In the genomic region with DNA sequence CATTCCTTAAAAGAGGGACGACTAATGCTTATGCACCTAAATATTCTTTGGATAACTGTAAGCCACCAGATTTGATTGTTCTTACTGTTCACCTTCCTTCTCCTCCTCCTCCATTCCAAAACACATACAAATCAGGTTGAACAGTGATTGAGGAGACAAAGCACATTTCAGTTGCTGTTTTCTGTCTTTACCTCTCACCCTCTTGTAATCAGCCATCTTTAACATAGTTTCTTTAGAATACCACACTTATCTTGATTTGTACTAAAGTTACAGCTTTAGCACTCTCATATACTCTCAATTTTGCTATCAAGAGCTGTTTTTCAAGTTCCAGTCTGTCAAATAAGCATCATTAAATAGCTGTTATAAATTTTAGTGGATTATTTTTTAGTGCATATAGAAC, we compare ENCODE assay signal across 22 cellular contexts.
"Had no signal": no experiment of that assay in that cellular context is flagged by ENCODE, and none has a peak within 500 bp of the region (broad histone marks: within the 10 kb centered on the region; RNA-seq: fewer than 3 reads in every experiment).

No MANE protein-coding gene starts in this region.

- H3K36me3 ChIP-seq: breast epithelium, colonic mucosa, Peyer's patch had no signal

- DNase-seq: activated B cell treated with CpG ODN at 0.5 μM for 24 hours; activated effector memory CD4-positive, alpha-beta T cell treated with anti-CD3 and anti-CD28 coated beads, Interleukin-2, amount 50 U/mL, for 16 hours; activated naive CD4-positive, alpha-beta T cell treated with Interleukin-2 at 50 U/mL for 16 hours; activated T-cell treated with anti-CD3 and anti-CD28 coated beads for 4 hours; aorta; colonic mucosa; MM.1S; NCI-H1105; NCI-H1436; NCI-H1694 treated with DMSO at 0.1 percent for 48 hours; NCI-H2029 treated with DMSO at 0.1 percent for 48 hours; NCI-H446; NCI-H524; Peyer's patch; Right ventricle myocardium superior; T-helper 17 cell; T1000 had no signal

- H3K9me3 Mint-ChIP-seq: activated naive CD4-positive, alpha-beta T cell treated with anti-CD3 and anti-CD28 coated beads, Interleukin-2, amount 50 U/mL, for 72 hours had no signal

- H3K4me3 ChIP-seq: breast epithelium, colonic mucosa, Peyer's patch, SJSA1 had no signal

- H3K9me3 ChIP-seq: breast epithelium, colonic mucosa, Peyer's patch, SJSA1 had no signal

- H3K27ac Mint-ChIP-seq: activated B cell treated with CpG ODN at 0.5 μM for 24 hours, T-helper 17 cell had no signal

- H3K27me3 ChIP-seq: breast epithelium, colonic mucosa, Peyer's patch, SJSA1 had no signal

- H3K9ac ChIP-seq: KMS-11 had no signal

- H3K27me3 Mint-ChIP-seq: activated B cell treated with CpG ODN at 0.5 μM for 24 hours, T-helper 17 cell had no signal

- H3K4me3 Mint-ChIP-seq: activated B cell treated with CpG ODN at 0.5 μM for 24 hours, T-helper 17 cell had no signal

- ATAC-seq: T-helper 17 cell had no signal

- H3K27ac ChIP-seq: breast epithelium, colonic mucosa, KMS-11, Peyer's patch, RWPE1, SJSA1 had no signal

- H3K4me1 ChIP-seq: breast epithelium, colonic mucosa had no signal
